In the genomic region with DNA sequence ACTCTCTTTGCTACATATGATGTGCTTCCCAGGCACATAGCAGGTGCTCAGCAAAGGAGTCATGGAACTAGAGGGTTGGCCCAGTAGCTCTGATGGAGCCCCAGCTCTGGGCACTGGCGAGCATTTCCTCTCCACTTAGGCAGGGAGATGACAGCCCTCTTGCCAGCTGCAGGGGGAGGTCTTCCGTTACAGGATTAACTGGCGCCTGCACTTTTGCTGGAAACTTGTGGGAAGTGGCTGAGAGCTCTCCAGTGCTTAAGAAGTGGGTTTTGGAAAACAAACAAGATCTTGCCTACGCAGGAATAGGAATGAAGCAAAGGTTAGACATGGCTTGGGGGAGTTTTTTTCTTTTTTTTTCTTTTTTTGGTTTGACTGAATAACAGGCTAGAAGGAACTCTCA, we compare ENCODE assay signal across 10 cellular contexts.
DNase-seq lines count a peak whose midpoint lies in the region; ATAC-seq and TF ChIP-seq lines count a peak whose summit lies in the region.
"Had no signal": no experiment of that assay in that cellular context is flagged by ENCODE, and none has a peak within 500 bp of the region (broad histone marks: within the 10 kb centered on the region; RNA-seq: fewer than 3 reads in every experiment).

No MANE protein-coding gene starts in this region.

- no peak overlapping the region for H2AFZ ChIP-seq in neural progenitor cell (replicated peaks)

- DNase-seq in DMS79 (lab: John Stamatoyannopoulos, UW): peak; percentile 96
- DNase-seq in NCI-H2227 (lab: John Stamatoyannopoulos, UW; ENCODE audit: unreplicated experiment): peak; percentile 18
- no peak for DNase-seq in coronary artery (ENCODE audit: low spot score)
- peak; percentile 59 for DNase-seq in neural progenitor cell (ENCODE audit: low spot score)
- no peak for DNase-seq in ovary
- DNase-seq: Calu3; central memory CD4-positive, alpha-beta T cell had no signal

- no peaks in the 10 kb centered on the region for H3K9me3 Mint-ChIP-seq in neural progenitor cell

- ATAC-seq in GM21423 (IDR thresholded peaks at IDR 0.05; ENCODE audit: unreplicated experiment) (no peak), HG03045 (IDR thresholded peaks at IDR 0.05; ENCODE audit: unreplicated experiment) (no peak), HG03280 (IDR thresholded peaks at IDR 0.05; ENCODE audit: unreplicated experiment) (no peak)

- no peaks in the 10 kb centered on the region for H3K9me3 ChIP-seq in neural progenitor cell (ENCODE audit: low read depth)
- H3K9me3 ChIP-seq in ovary: no peaks in the 10 kb centered on the region

- WGBS in ovary, 3 donors: 15 to 47% (median 22%) methylated on average over 4 of the region's 4 CpGs

- H3K4me2 ChIP-seq in neural progenitor cell: no peak overlapping the region

- no peaks in the 10 kb centered on the region for H4K20me1 ChIP-seq in neural progenitor cell (ENCODE audit: low read depth)

- TF ChIP-seq POLR2A in ovary (IDR thresholded peaks at IDR 0.05): no peak

- no peak overlapping the region for H3K9ac ChIP-seq in neural progenitor cell

- no peak for TF ChIP-seq EP300 in ovary (IDR thresholded peaks at IDR 0.05)

- H3K4me3 ChIP-seq in coronary artery: no peak overlapping the region
- H3K4me3 ChIP-seq in neural progenitor cell: no peak overlapping the region
- no peak overlapping the region for H3K4me3 ChIP-seq in ovary

- H3K27me3 ChIP-seq in neural progenitor cell (no peaks in the 10 kb centered on the region), ovary (no peaks in the 10 kb centered on the region)

- no peaks in the 10 kb centered on the region for H3K27me3 Mint-ChIP-seq in neural progenitor cell (ENCODE audit: insufficient read depth, low read depth)

- H3K4me3 Mint-ChIP-seq in neural progenitor cell: no peak overlapping the region

- peaks cover 28% of the 10 kb centered on the region for H3K4me1 ChIP-seq in neural progenitor cell
- peaks cover 7% of the 10 kb centered on the region for H3K4me1 ChIP-seq in ovary (ENCODE audit: insufficient read depth)

- no peaks in the 10 kb centered on the region for H3K79me2 ChIP-seq in neural progenitor cell (ENCODE audit: low read depth)

- H3K27ac Mint-ChIP-seq in neural progenitor cell: no peak overlapping the region

- TF ChIP-seq CTCF in coronary artery (IDR thresholded peaks at IDR 0.05) (no peak), neural progenitor cell (IDR thresholded peaks at IDR 0.05) (no peak), ovary (IDR thresholded peaks at IDR 0.05) (no peak)

- H3K36me3 Mint-ChIP-seq in neural progenitor cell: no peaks in the 10 kb centered on the region

- H3K36me3 ChIP-seq in neural progenitor cell: no peaks in the 10 kb centered on the region
- H3K36me3 ChIP-seq in ovary: no peaks in the 10 kb centered on the region

- peak overlapping the region; percentile 70 to 79 for H3K27ac ChIP-seq in coronary artery
- H3K27ac ChIP-seq in neural progenitor cell: no peak overlapping the region
- H3K27ac ChIP-seq in ovary: no peak overlapping the region

- peaks cover 9% of the 10 kb centered on the region for H3F3A ChIP-seq in neural progenitor cell (ENCODE audit: low read depth)

- H3K4me1 Mint-ChIP-seq in neural progenitor cell: peaks cover 25% of the 10 kb centered on the region

- intact Hi-C loops in ovary (cut with DNase I): no loop called here

Comparison
In these comparisons a context has a peak if more than half of its experiments do, and no peak if none do; other contexts are left out.
1. DNase-seq: peak in DMS79 (single experiment), NCI-H2227 (single experiment) and neural progenitor cell (single experiment); none in coronary artery (single experiment) and ovary (0 of 5).
2. H3K27ac ChIP-seq: peak in coronary artery (2 of 2); none in neural progenitor cell (single experiment) and ovary (0 of 2).